In genomic region chr14:91098591-91098990, GRCh38 we compare ENCODE assay signal across 18 cellular contexts. TPM values are rescaled to one million over a fixed set of nuclear protein-coding genes. Genes with fewer than 3 reads are reported as not detected.
A peak's percentile ranks its signal among the peaks of the same experiment; 100 is the strongest.
DNase-seq lines count a peak whose midpoint lies in the region; ATAC-seq and TF ChIP-seq lines count a peak whose summit lies in the region.
"Had no signal": no experiment of that assay in that cellular context is flagged by ENCODE, and none has a peak within 500 bp of the region (broad histone marks: within the 10 kb centered on the region; RNA-seq: fewer than 3 reads in every experiment).

No MANE protein-coding gene starts in this region.

- H3K27ac ChIP-seq in PC-3 (ENCODE audit: low read length) (no peak overlapping the region), neural progenitor cell (no peak overlapping the region)

- peak overlapping the region; percentile 15 for H3K27ac Mint-ChIP-seq in neural progenitor cell
- no peak overlapping the region for H3K27ac Mint-ChIP-seq in activated CD8-positive, alpha-beta T cell treated with anti-CD3 and anti-CD28 coated beads for 36 hours
- H3K27ac Mint-ChIP-seq: H9 had no signal

- H3K9me3 Mint-ChIP-seq in neural progenitor cell, result no peaks in the 10 kb centered on the region
- H3K9me3 Mint-ChIP-seq in activated CD8-positive, alpha-beta T cell treated with anti-CD3 and anti-CD28 coated beads for 36 hours, result no peaks in the 10 kb centered on the region
- H3K9me3 Mint-ChIP-seq: CD4-positive, CD25-positive, alpha-beta regulatory T cell; H9 had no signal

- H3K4me3 Mint-ChIP-seq in neural progenitor cell, result no peak overlapping the region
- no peak overlapping the region for H3K4me3 Mint-ChIP-seq in activated CD8-positive, alpha-beta T cell treated with anti-CD3 and anti-CD28 coated beads for 36 hours
- H3K4me3 Mint-ChIP-seq: H9 had no signal

- POLR2A ChIA-PET in PC-3 (lab: Charles Lee; ENCODE audit: unreplicated experiment), result interaction anchor here (0.7 kb wide), 1 partner anchor 18 kb away, joined by 5 read pairs; no protein-coding TSS in a partner anchor
- POLR2A ChIA-PET in activated CD8-positive, alpha-beta T cell treated with anti-CD3 and anti-CD28 coated beads for 36 hours (lab: Charles Lee), result interaction anchor here (0.6 kb wide), 1 partner anchor 269 kb away, joined by 3 read pairs; no protein-coding TSS in a partner anchor

- H3K79me2 ChIP-seq in PC-3 (ENCODE audit: low read length) (no peaks in the 10 kb centered on the region), neural progenitor cell (ENCODE audit: low read depth) (no peaks in the 10 kb centered on the region)

- TF ChIP-seq CTCF in PC-3 (conservative IDR thresholded peaks at IDR 0.05; ENCODE audit: low read depth, low read length) (no peak), epithelial cell of proximal tubule (conservative IDR thresholded peaks at IDR 0.05; ENCODE audit: low read depth, low read length) (no peak), neural progenitor cell (IDR thresholded peaks at IDR 0.05) (no peak)
- TF ChIP-seq CTCF in activated CD8-positive, alpha-beta T cell treated with anti-CD3 and anti-CD28 coated beads for 36 hours (IDR thresholded peaks at IDR 0.05), result no peak

- intact Hi-C loops in PC-3 (cut with micrococcal nuclease), result no loop called here
- intact Hi-C loops in activated CD8-positive, alpha-beta T cell treated with anti-CD3 and anti-CD28 coated beads for 36 hours (cut with micrococcal nuclease), result no loop called here

- H3K9me2 ChIP-seq in PC-3 (replicated peaks; ENCODE audit: low read length), result no peaks in the 10 kb centered on the region

- no peaks in the 10 kb centered on the region; the same call in 1 of the 2 replicates for H3K27me3 ChIP-seq in PC-3 (ENCODE audit: low read length)
- H3K27me3 ChIP-seq in neural progenitor cell, result no peaks in the 10 kb centered on the region

- H4K20me1 ChIP-seq in PC-3 (ENCODE audit: low read length) (no peaks in the 10 kb centered on the region), neural progenitor cell (ENCODE audit: low read depth) (no peaks in the 10 kb centered on the region)

- H3K4me3 ChIP-seq in PC-3 (ENCODE audit: low read length) (no peak overlapping the region), epithelial cell of proximal tubule (ENCODE audit: low read depth, low read length) (no peak overlapping the region), neural progenitor cell (no peak overlapping the region)

- H3K4me1 Mint-ChIP-seq in neural progenitor cell, result peaks cover 6% of the 10 kb centered on the region
- peaks cover 4% of the 10 kb centered on the region for H3K4me1 Mint-ChIP-seq in activated CD8-positive, alpha-beta T cell treated with anti-CD3 and anti-CD28 coated beads for 36 hours (ENCODE audit: low read depth)
- H3K4me1 Mint-ChIP-seq: H9 had no signal

- H3K36me3 ChIP-seq in PC-3 (ENCODE audit: low read depth, low read length) (no peaks in the 10 kb centered on the region), neural progenitor cell (no peaks in the 10 kb centered on the region)

- no peaks in the 10 kb centered on the region for H3K9me3 ChIP-seq in PC-3 (ENCODE audit: low read length)
- no peaks in the 10 kb centered on the region for H3K9me3 ChIP-seq in neural progenitor cell (ENCODE audit: low read depth)

- no peak overlapping the region for H3K9ac ChIP-seq in PC-3 (ENCODE audit: low read length)
- H3K9ac ChIP-seq in neural progenitor cell, result no peak overlapping the region

- H2AFZ ChIP-seq in PC-3 (ENCODE audit: low read length), result no peak overlapping the region
- H2AFZ ChIP-seq in neural progenitor cell (replicated peaks), result no peak overlapping the region

- no TSS peak for BruUV-seq in PC-3 (replicated peaks; lab: Mats Ljungman, UMichigan)

- H3F3A ChIP-seq in PC-3 (ENCODE audit: low read length, unreplicated experiment) (no peaks in the 10 kb centered on the region), neural progenitor cell (ENCODE audit: low read depth) (no peaks in the 10 kb centered on the region)

- no peaks in the 10 kb centered on the region for H3K36me3 Mint-ChIP-seq in neural progenitor cell
- H3K36me3 Mint-ChIP-seq in activated CD8-positive, alpha-beta T cell treated with anti-CD3 and anti-CD28 coated beads for 36 hours (ENCODE audit: low read depth), result no peaks in the 10 kb centered on the region
- H3K36me3 Mint-ChIP-seq: CD4-positive, CD25-positive, alpha-beta regulatory T cell had no signal

- peaks cover 5% of the 10 kb centered on the region for H3K27me3 Mint-ChIP-seq in neural progenitor cell (ENCODE audit: insufficient read depth, low read depth)
- no peaks in the 10 kb centered on the region for H3K27me3 Mint-ChIP-seq in activated CD8-positive, alpha-beta T cell treated with anti-CD3 and anti-CD28 coated beads for 36 hours
- H3K27me3 Mint-ChIP-seq: CD4-positive, CD25-positive, alpha-beta regulatory T cell had no signal

- no peaks in the 10 kb centered on the region for H3K4me1 ChIP-seq in PC-3 (ENCODE audit: insufficient read depth, low read length)
- H3K4me1 ChIP-seq in neural progenitor cell, result no peaks in the 10 kb centered on the region

- CTCF ChIA-PET in PC-3 (lab: Charles Lee), result no interaction called here
- CTCF ChIA-PET in activated CD8-positive, alpha-beta T cell treated with anti-CD3 and anti-CD28 coated beads for 36 hours (lab: Charles Lee), result interaction anchor here (0.9 to 2.2 kb wide), 4 partner anchors 11 to 75 kb away, joined by 3 to 6 read pairs (median 4); no protein-coding TSS in a partner anchor

- H3K4me2 ChIP-seq in PC-3 (ENCODE audit: low read length) (no peak overlapping the region), neural progenitor cell (no peak overlapping the region)

- no peak for ATAC-seq in PC-3
- no peak for ATAC-seq in activated CD8-positive, alpha-beta T cell treated with anti-CD3 and anti-CD28 coated beads for 36 hours

- DNase-seq in Daoy (ENCODE audit: low read depth), result peak; percentile 36
- DNase-seq in PC-3, result peak; percentile 31
- DNase-seq in epithelial cell of proximal tubule (ENCODE audit: low read depth), result peak; percentile 74
- no peak for DNase-seq in neural progenitor cell (ENCODE audit: low spot score)
- no peak for DNase-seq in activated CD8-positive, alpha-beta T cell treated with anti-CD3 and anti-CD28 coated beads for 36 hours
- DNase-seq in DMS53 (lab: John Stamatoyannopoulos, UW), result no peak
- DNase-seq in SKM-1 treated with dmso at 0.1 percent for 144 hours (lab: John Stamatoyannopoulos, UW; ENCODE audit: unreplicated experiment), result no peak
- DNase-seq in GM19238 (ENCODE audit: insufficient read length, low spot score), result no peak
- DNase-seq: ACHN; Calu3; CD4-positive, CD25-positive, alpha-beta regulatory T cell; DMS79 treated with DMSO at 0.1 percent for 48 hours; H9; NCI-H1436 treated with DMSO at 0.1 percent for 48 hours; NCI-H2081; NCI-H226; NCI-H69; NK-92 treated with Interleukin-12 subunit alpha and Interleukin-12 subunit beta, amount 100 ng/mL, for 24 hours had no signal

RNA-seq across cellular contexts. Expression of gene DGLUCY, which starts 15.3 kb away (rescaled TPM):
- total RNA-seq in Daoy (2014; rRNA removed; shearing (Covaris generic)), result 16.9 and 28.8 TPM in 2 replicates
- total RNA-seq in PC-3 (2014; rRNA removed), result 0.84 and 0.92 TPM in 2 replicates
- 21.6 and 27.9 TPM in 2 replicates for total RNA-seq in epithelial cell of proximal tubule
- 17.0 and 47.2 TPM in 2 replicates for total RNA-seq in neural progenitor cell (ENCODE audit: low replicate concordance)
- total RNA-seq in activated CD8-positive, alpha-beta T cell treated with anti-CD3 and anti-CD28 coated beads for 36 hours, result 10 to 100 TPM; 52.3 to 59.3 TPM

RNA-seq across cellular contexts. Expression of gene RPS6KA5, which starts 38.1 kb away (rescaled TPM):
- 2.7 and 3.7 TPM in 2 replicates for total RNA-seq in Daoy (2014; rRNA removed; shearing (Covaris generic))
- total RNA-seq in PC-3 (2014; rRNA removed) (8.6 and 10.7 TPM in 2 replicates), epithelial cell of proximal tubule (3.6 and 3.7 TPM in 2 replicates), neural progenitor cell (ENCODE audit: low replicate concordance) (6.1 and 8.3 TPM in 2 replicates)
- total RNA-seq in activated CD8-positive, alpha-beta T cell treated with anti-CD3 and anti-CD28 coated beads for 36 hours, result 10 to 100 TPM; 12.8 to 12.9 TPM

Comparison
In these comparisons a context has a peak if more than half of its experiments do, and no peak if none do; other contexts are left out.
1. DNase-seq: peak in Daoy (single experiment), PC-3 (single experiment) and epithelial cell of proximal tubule (single experiment); none in neural progenitor cell (single experiment), activated CD8-positive, alpha-beta T cell treated with anti-CD3 and anti-CD28 coated beads for 36 hours (single experiment), DMS53 (single experiment), SKM-1 treated with dmso at 0.1 percent for 144 hours (single experiment) and GM19238 (single experiment).